Comparison of ENCODE assay signal across 23 cellular contexts in the genomic region with DNA sequence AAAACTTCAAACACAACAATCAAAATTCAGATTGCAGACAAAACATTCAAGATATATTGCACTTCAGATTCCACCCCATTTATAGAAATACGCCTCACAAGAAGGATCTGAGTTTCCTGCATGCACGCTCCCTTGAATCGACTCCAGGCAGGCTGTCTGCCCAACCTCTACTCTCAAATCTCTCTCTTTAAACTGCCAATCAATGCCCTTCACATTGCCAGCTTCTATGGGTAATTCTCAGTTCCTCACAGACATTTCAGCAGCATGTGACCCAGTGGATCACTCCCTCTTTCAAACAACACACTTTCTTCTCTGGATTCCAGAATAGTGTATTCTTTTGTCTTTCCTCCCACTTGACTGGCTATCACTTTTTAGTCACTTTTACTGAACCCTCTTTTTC.
A peak's percentile ranks its signal among the peaks of the same experiment; 100 is the strongest.
DNase-seq lines count a peak whose midpoint lies in the region; ATAC-seq, FAIRE-seq and TF ChIP-seq lines count a peak whose summit lies in the region.
"Had no signal": no experiment of that assay in that cellular context is flagged by ENCODE, and none has a peak within 500 bp of the region (broad histone marks: within the 10 kb centered on the region; RNA-seq: fewer than 3 reads in every experiment).

No MANE protein-coding gene starts in this region.

- peaks cover 12% of the 10 kb centered on the region for H3K4me1 ChIP-seq in right cardiac atrium (ENCODE audit: control insufficient read depth, insufficient read depth, low read length)
- peaks cover 0 to 69% (median 44%) of the 10 kb centered on the region in 9 donors for H3K4me1 ChIP-seq in heart right ventricle
- H3K4me1 ChIP-seq in uterus: no peaks in the 10 kb centered on the region
- H3K4me1 ChIP-seq: colonic mucosa had no signal

- peak in 2 of 3 donors; percentile 38 to 47 for DNase-seq in right cardiac atrium
- no peak for DNase-seq in heart right ventricle
- DNase-seq in SHP77 treated with DMSO at 0.1 percent for 48 hours (lab: John Stamatoyannopoulos, UW): peak; percentile 28
- peak; percentile 29 for DNase-seq in mucosa of gallbladder (ENCODE audit: low spot score)
- DNase-seq in uterus: peak; percentile 39 to 57
- DNase-seq in urothelium cell line (ENCODE audit: low spot score): no peak
- DNase-seq in activated CD4-positive, alpha-beta T cell treated with anti-CD3 and anti-CD28 coated beads for 48 hours: no peak
- DNase-seq: activated CD4-positive, alpha-beta T cell treated with anti-CD3 and anti-CD28 coated beads for 4 hours; colonic mucosa; DMS79 treated with DMSO at 0.1 percent for 48 hours; effector CD8-positive, alpha-beta T cell; Karpas-422; mesendoderm; NCI-H1436 treated with DMSO at 0.1 percent for 48 hours; NCI-H526 treated with DMSO at 0.1 percent for 48 hours; SIG-M5; stimulated activated CD4-positive, alpha-beta T cell treated with anti-CD3 and anti-CD28 coated beads, Interleukin-4, amount 100 ng/mL, for 1 hour; WERI-Rb-1 had no signal

- ATAC-seq in right cardiac atrium (peak in 1 of 2 donors; percentile 37), heart right ventricle (no peak), HG03520 (IDR thresholded peaks at IDR 0.05; ENCODE audit: unreplicated experiment) (no peak)
- ATAC-seq: HCT116, Panc1, sciatic nerve had no signal

- H3K4me3 ChIP-seq in right cardiac atrium (ENCODE audit: low read length) (no peak overlapping the region), heart right ventricle (no peak overlapping the region), uterus (no peak overlapping the region)
- H3K4me3 ChIP-seq: BLaER1, colonic mucosa had no signal

- no peak for FAIRE-seq in urothelium cell line (lab: Jason Lieb, UNC)

- no peak overlapping the region for H3K27ac ChIP-seq in right cardiac atrium (ENCODE audit: low read length)
- H3K27ac ChIP-seq in heart right ventricle: no peak overlapping the region
- H3K27ac ChIP-seq in uterus: peak overlapping the region; percentile 6 to 26
- H3K27ac ChIP-seq: BLaER1, colonic mucosa, WERI-Rb-1 had no signal

- H3K9me3 ChIP-seq in right cardiac atrium (ENCODE audit: control insufficient read depth, low read length) (no peaks in the 10 kb centered on the region), heart right ventricle (no peaks in the 10 kb centered on the region), uterus (no peaks in the 10 kb centered on the region)
- H3K9me3 ChIP-seq: BLaER1, colonic mucosa had no signal

- TF ChIP-seq POLR2A in uterus (IDR thresholded peaks at IDR 0.05): no peak

- H3K27me3 ChIP-seq in right cardiac atrium (ENCODE audit: control insufficient read depth, insufficient read depth) (no peaks in the 10 kb centered on the region), heart right ventricle (no peaks in the 10 kb centered on the region), uterus (no peaks in the 10 kb centered on the region)
- H3K27me3 ChIP-seq: BLaER1, colonic mucosa had no signal

- TF ChIP-seq CTCF in heart right ventricle (IDR thresholded peaks at IDR 0.05) (no peak), uterus (IDR thresholded peaks at IDR 0.05) (no peak)

- intact Hi-C loops in right cardiac atrium (cut with DNase I) (no loop called here), heart right ventricle (cut with DNase I) (loop anchor here in 4 of 10 donors (10.0 kb wide), 2 partner anchors 79 to 181 kb away; a partner anchor contains a TSS), uterus (cut with DNase I; ENCODE audit: low total_unique reads) (no loop called here)

- no peaks in the 10 kb centered on the region for H3K36me3 ChIP-seq in heart right ventricle
- H3K36me3 ChIP-seq in uterus: no peaks in the 10 kb centered on the region
- H3K36me3 ChIP-seq: BLaER1, colonic mucosa, WERI-Rb-1 had no signal

- WGBS in right cardiac atrium: 35% methylated on average over 3 of the region's 3 CpGs
- WGBS in heart right ventricle, 2 donors: 17 to 28% methylated on average over 3 of the region's 3 CpGs

Comparison
In these comparisons a context has a peak if more than half of its experiments do, and no peak if none do; other contexts are left out.
1. DNase-seq: peak in right cardiac atrium (2 of 3), SHP77 treated with DMSO at 0.1 percent for 48 hours (single experiment), mucosa of gallbladder (single experiment) and uterus (2 of 2); none in heart right ventricle (0 of 2), urothelium cell line (single experiment) and activated CD4-positive, alpha-beta T cell treated with anti-CD3 and anti-CD28 coated beads for 48 hours (single experiment).
2. H3K27ac ChIP-seq: peak in uterus (2 of 2); none in right cardiac atrium (single experiment) and heart right ventricle (0 of 10).